Comparison of ENCODE assay signal across 1 cellular context in the genomic region with DNA sequence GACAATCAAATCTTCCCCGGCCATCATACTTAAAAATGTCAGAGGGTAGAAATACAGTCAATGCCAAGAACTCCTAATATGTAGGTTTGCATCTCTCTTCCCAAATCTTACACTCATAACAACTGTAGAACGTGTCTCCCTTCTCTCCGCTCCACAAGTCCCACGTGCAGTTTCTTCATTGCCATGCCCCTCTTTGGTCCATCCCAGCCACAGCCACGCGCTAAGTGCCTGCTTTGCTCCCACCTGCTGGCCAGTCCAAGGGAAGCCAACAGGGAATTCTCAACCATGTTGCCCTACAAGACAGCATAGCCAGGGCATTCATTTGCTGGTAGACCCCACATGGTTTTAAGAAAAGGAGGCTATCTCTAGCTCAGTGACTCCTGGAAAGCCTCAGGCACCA.
TF ChIP-seq lines count a peak whose summit lies in the region.

No MANE protein-coding gene starts in this region.

TF ChIP-seq in WTC11, 78 proteins besides CTCF, POLR2A, EP300 and RAD21 (continued from another document):
- TF ChIP-seq, protein P1, sequence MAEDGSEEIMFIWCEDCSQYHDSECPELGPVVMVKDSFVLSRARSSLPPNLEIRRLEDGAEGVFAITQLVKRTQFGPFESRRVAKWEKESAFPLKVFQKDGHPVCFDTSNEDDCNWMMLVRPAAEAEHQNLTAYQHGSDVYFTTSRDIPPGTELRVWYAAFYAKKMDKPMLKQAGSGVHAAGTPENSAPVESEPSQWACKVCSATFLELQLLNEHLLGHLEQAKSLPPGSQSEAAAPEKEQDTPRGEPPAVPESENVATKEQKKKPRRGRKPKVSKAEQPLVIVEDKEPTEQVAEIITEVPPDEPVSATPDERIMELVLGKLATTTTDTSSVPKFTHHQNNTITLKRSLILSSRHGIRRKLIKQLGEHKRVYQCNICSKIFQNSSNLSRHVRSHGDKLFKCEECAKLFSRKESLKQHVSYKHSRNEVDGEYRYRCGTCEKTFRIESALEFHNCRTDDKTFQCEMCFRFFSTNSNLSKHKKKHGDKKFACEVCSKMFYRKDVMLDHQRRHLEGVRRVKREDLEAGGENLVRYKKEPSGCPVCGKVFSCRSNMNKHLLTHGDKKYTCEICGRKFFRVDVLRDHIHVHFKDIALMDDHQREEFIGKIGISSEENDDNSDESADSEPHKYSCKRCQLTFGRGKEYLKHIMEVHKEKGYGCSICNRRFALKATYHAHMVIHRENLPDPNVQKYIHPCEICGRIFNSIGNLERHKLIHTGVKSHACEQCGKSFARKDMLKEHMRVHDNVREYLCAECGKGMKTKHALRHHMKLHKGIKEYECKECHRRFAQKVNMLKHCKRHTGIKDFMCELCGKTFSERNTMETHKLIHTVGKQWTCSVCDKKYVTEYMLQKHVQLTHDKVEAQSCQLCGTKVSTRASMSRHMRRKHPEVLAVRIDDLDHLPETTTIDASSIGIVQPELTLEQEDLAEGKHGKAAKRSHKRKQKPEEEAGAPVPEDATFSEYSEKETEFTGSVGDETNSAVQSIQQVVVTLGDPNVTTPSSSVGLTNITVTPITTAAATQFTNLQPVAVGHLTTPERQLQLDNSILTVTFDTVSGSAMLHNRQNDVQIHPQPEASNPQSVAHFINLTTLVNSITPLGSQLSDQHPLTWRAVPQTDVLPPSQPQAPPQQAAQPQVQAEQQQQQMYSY (CRISPR knock-in tag; IDR thresholded peaks at IDR 0.05) = no peak
- TF ChIP-seq ATF6 (CRISPR knock-in tag; IDR thresholded peaks at IDR 0.05) = no peak
- TF ChIP-seq, protein P2, sequence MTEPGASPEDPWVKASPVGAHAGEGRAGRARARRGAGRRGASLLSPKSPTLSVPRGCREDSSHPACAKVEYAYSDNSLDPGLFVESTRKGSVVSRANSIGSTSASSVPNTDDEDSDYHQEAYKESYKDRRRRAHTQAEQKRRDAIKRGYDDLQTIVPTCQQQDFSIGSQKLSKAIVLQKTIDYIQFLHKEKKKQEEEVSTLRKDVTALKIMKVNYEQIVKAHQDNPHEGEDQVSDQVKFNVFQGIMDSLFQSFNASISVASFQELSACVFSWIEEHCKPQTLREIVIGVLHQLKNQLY (CRISPR knock-in tag; IDR thresholded peaks at IDR 0.05) = no peak
- TF ChIP-seq ATF1 (CRISPR knock-in tag; IDR thresholded peaks at IDR 0.05) = no peak
- no peak for TF ChIP-seq SP1 (CRISPR knock-in tag; conservative IDR thresholded peaks at IDR 0.05)
- TF ChIP-seq NR3C1 (CRISPR knock-in tag; conservative IDR thresholded peaks at IDR 0.05; ENCODE audit: low read depth) = no peak
- no peak for TF ChIP-seq EMX1 (CRISPR knock-in tag; IDR thresholded peaks at IDR 0.05)
- TF ChIP-seq RORB (CRISPR knock-in tag; IDR thresholded peaks at IDR 0.05) = no peak
- no peak for TF ChIP-seq E2F1 (CRISPR knock-in tag; IDR thresholded peaks at IDR 0.05)
